In genomic region chr9:134065720-134066419, GRCh38 we compare ENCODE assay signal across 8 cellular contexts. TPM values are rescaled to one million over a fixed set of nuclear protein-coding genes. Genes with fewer than 3 reads are reported as not detected.
DNase-seq lines count a peak whose midpoint lies in the region; ATAC-seq and TF ChIP-seq lines count a peak whose summit lies in the region.

No MANE protein-coding gene starts in this region.

- H3K27me3 ChIP-seq in HUES48 (ENCODE audit: control insufficient read depth, insufficient read depth, low read length) = peaks cover 15% of the 10 kb centered on the region

- no peaks in the 10 kb centered on the region for H3K9me3 ChIP-seq in HUES48 (ENCODE audit: control insufficient read depth, insufficient read depth, low read length)

- peak overlapping the region; percentile 75 for H3K9ac ChIP-seq in HUES48 (ENCODE audit: low read depth, low read length)

- H3K36me3 ChIP-seq in HUES48 (ENCODE audit: control insufficient read depth, insufficient read depth, low read length) = no peaks in the 10 kb centered on the region

- ATAC-seq in GM21526 (IDR thresholded peaks at IDR 0.05; ENCODE audit: low FRiP score, unreplicated experiment) (no peak), GM18858 (IDR thresholded peaks at IDR 0.05; ENCODE audit: unreplicated experiment) (no peak)

- DNase-seq in GM04503 (ENCODE audit: low read depth) = peak; percentile 22
- DNase-seq in central memory CD4-positive, alpha-beta T cell = peak; percentile 44
- DNase-seq in lung microvascular endothelial cell (ENCODE audit: low read depth in 2 of 2) = peak; percentile 52 to 87
- peak; percentile 27 to 36 for DNase-seq in stimulated activated CD8-positive, alpha-beta memory T cell treated with anti-CD3 and anti-CD28 coated beads, Interleukin-15, amount 100 ng/mL, for 4 hours (ENCODE audit: low read depth in 2 of 2)

- peak overlapping the region; percentile 21 for H3K27ac ChIP-seq in HUES48 (ENCODE audit: low read depth, low read length)
- H3K27ac ChIP-seq in VCaP = peak overlapping the region; percentile 100

- peak overlapping the region; percentile 82 for H3K4me3 ChIP-seq in HUES48 (ENCODE audit: low read depth, low read length)

- TF ChIP-seq CTCF in VCaP (conservative IDR thresholded peaks at IDR 0.05) = no peak

- H3K4me1 ChIP-seq in HUES48 (ENCODE audit: control insufficient read depth, insufficient read depth, low read length) = peaks cover 9% of the 10 kb centered on the region

RNA-seq across cellular contexts. Expression of gene BRD3, which starts 2.0 kb away (rescaled TPM):
- total RNA-seq in lung microvascular endothelial cell = 7.1 and 7.6 TPM in 2 replicates

RNA-seq across cellular contexts. Expression of gene BRD3OS, which starts 40.6 kb away (rescaled TPM):
- total RNA-seq in lung microvascular endothelial cell = 4.8 TPM in 2 replicates
